29 cellular contexts compared by ENCODE assay signal in genomic region chr11:1049071-1049405, GRCh38. TPM values are rescaled to one million over a fixed set of nuclear protein-coding genes. Genes with fewer than 3 reads are reported as not detected.
"Had no signal": no experiment of that assay in that cellular context is flagged by ENCODE, and none has a peak within 500 bp of the region (broad histone marks: within the 10 kb centered on the region; RNA-seq: fewer than 3 reads in every experiment).

No MANE protein-coding gene starts in this region.

- H3K4me3 Mint-ChIP-seq: activated B cell treated with CpG ODN at 0.5 μM for 24 hours; activated CD8-positive, alpha-beta memory T cell treated with anti-CD3 and anti-CD28 coated beads, Interleukin-2, amount 10 ng/mL, durations not matched to agents 7 days and 5 days; activated CD8-positive, alpha-beta T cell treated with anti-CD3 and anti-CD28 coated beads, Interleukin-2, amount 10 ng/mL, durations not matched to agents 7 days and 5 days; activated naive CD4-positive, alpha-beta T cell treated with anti-CD3 and anti-CD28 coated beads, Interleukin-2, amount 10 ng/mL, durations not matched to agents 7 days and 5 days; immature natural killer cell; stimulated activated memory B cell treated with anti-CD40 and anti-IgM and Interleukin-4, amounts not matched to agents 10 μg/mL and 1 μg/mL and 100 μg/mL, for 72 hours; stimulated activated naive CD8-positive, alpha-beta T cell treated with anti-CD3 and anti-CD28 coated beads, Interleukin-15, amount 100 ng/mL, for 72 hours had no signal

- H3K36me3 ChIP-seq: heart left ventricle, upper lobe of left lung had no signal

- H3K9me3 ChIP-seq: SK-N-SH, upper lobe of left lung had no signal

- H3K4me1 Mint-ChIP-seq: activated B cell treated with CpG ODN at 0.5 μM for 24 hours; activated CD8-positive, alpha-beta memory T cell treated with anti-CD3 and anti-CD28 coated beads, Interleukin-2, amount 10 ng/mL, durations not matched to agents 7 days and 5 days had no signal

- H3K27ac Mint-ChIP-seq: activated B cell treated with CpG ODN at 0.5 μM for 24 hours; activated CD8-positive, alpha-beta memory T cell treated with anti-CD3 and anti-CD28 coated beads, Interleukin-2, amount 10 ng/mL, durations not matched to agents 7 days and 5 days; activated CD8-positive, alpha-beta T cell treated with anti-CD3 and anti-CD28 coated beads, Interleukin-2, amount 10 ng/mL, durations not matched to agents 7 days and 5 days; activated naive CD4-positive, alpha-beta T cell treated with anti-CD3 and anti-CD28 coated beads, Interleukin-2, amount 10 ng/mL, durations not matched to agents 7 days and 5 days; stimulated activated memory B cell treated with anti-CD40 and anti-IgM and Interleukin-4, amounts not matched to agents 10 μg/mL and 1 μg/mL and 100 μg/mL, for 72 hours had no signal

- H3K9me3 Mint-ChIP-seq: activated naive CD4-positive, alpha-beta T cell treated with anti-CD3 and anti-CD28 coated beads, Interleukin-2, amount 10 ng/mL, durations not matched to agents 7 days and 5 days; immature natural killer cell; stimulated activated naive CD8-positive, alpha-beta T cell treated with anti-CD3 and anti-CD28 coated beads, Interleukin-15, amount 100 ng/mL, for 72 hours had no signal

- H3K4me3 ChIP-seq: heart left ventricle, skin epidermis, upper lobe of left lung had no signal

- DNase-seq: activated B cell treated with CpG ODN at 0.5 μM for 24 hours; activated CD4-positive, alpha-beta T cell treated with anti-CD3 and anti-CD28 coated beads, Interleukin-2, amount 50 U/mL, for 1 hour; activated CD8-positive, alpha-beta memory T cell treated with anti-CD3 and anti-CD28 coated beads, Interleukin-2, amount 10 ng/mL, durations not matched to agents 7 days and 5 days; activated CD8-positive, alpha-beta T cell treated with anti-CD3 and anti-CD28 coated beads, Interleukin-2, amount 10 ng/mL, durations not matched to agents 7 days and 5 days; activated gamma-delta T cell; activated naive CD4-positive, alpha-beta T cell treated with anti-CD3 and anti-CD28 coated beads, Interleukin-2, amount 10 ng/mL, durations not matched to agents 7 days and 5 days; amygdala; central memory CD4-positive, alpha-beta T cell; hypothalamus; immature natural killer cell; nucleus accumbens; stimulated activated CD4-positive, alpha-beta T cell treated with anti-CD3 and anti-CD28 coated beads, Interleukin-1b, Interleukin-23, amount 100 ng/mL, for 48 hours; stimulated activated CD4-positive, alpha-beta T cell treated with anti-CD3 and anti-CD28 coated beads, Interleukin-4, amount 100 ng/mL, for 4 hours; stimulated activated CD8-positive, alpha-beta memory T cell treated with anti-CD3 and anti-CD28 coated beads, Interleukin-4, amount 100 ng/mL, for 48 hours; stimulated activated naive CD8-positive, alpha-beta T cell treated with anti-CD3 and anti-CD28 coated beads, Interleukin-15, amount 100 ng/mL, for 72 hours had no signal

- H3K9ac ChIP-seq: SK-N-SH had no signal

- ATAC-seq: activated CD8-positive, alpha-beta memory T cell treated with anti-CD3 and anti-CD28 coated beads, Interleukin-2, amount 10 ng/mL, durations not matched to agents 7 days and 5 days; activated CD8-positive, alpha-beta T cell treated with anti-CD3 and anti-CD28 coated beads, Interleukin-2, amount 10 ng/mL, durations not matched to agents 7 days and 5 days; heart left ventricle; left lobe of liver; right cardiac atrium; stimulated activated memory B cell treated with anti-CD40 and anti-IgM and Interleukin-4, amounts not matched to agents 10 μg/mL and 1 μg/mL and 100 μg/mL, for 72 hours; stimulated activated naive CD8-positive, alpha-beta T cell treated with anti-CD3 and anti-CD28 coated beads, Interleukin-15, amount 100 ng/mL, for 72 hours had no signal

- H3K4me2 ChIP-seq: SK-N-SH had no signal

- H3K27ac ChIP-seq: heart left ventricle, skin epidermis had no signal

- FAIRE-seq: endothelial cell of umbilical vein had no signal

- H3K36me3 Mint-ChIP-seq: activated CD8-positive, alpha-beta memory T cell treated with anti-CD3 and anti-CD28 coated beads, Interleukin-2, amount 10 ng/mL, durations not matched to agents 7 days and 5 days; activated naive CD4-positive, alpha-beta T cell treated with anti-CD3 and anti-CD28 coated beads, Interleukin-2, amount 10 ng/mL, durations not matched to agents 7 days and 5 days; immature natural killer cell; stimulated activated memory B cell treated with anti-CD40 and anti-IgM and Interleukin-4, amounts not matched to agents 10 μg/mL and 1 μg/mL and 100 μg/mL, for 72 hours had no signal

RNA-seq across cellular contexts. Expression of gene MUC6, which starts 12.5 kb away (rescaled TPM):
- total RNA-seq: activated B cell treated with CpG ODN at 0.5 μM for 24 hours; activated CD8-positive, alpha-beta memory T cell treated with anti-CD3 and anti-CD28 coated beads, Interleukin-2, amount 10 ng/mL, durations not matched to agents 7 days and 5 days; activated CD8-positive, alpha-beta T cell treated with anti-CD3 and anti-CD28 coated beads, Interleukin-2, amount 10 ng/mL, durations not matched to agents 7 days and 5 days; endothelial cell of umbilical vein; fibroblast of lung; fibroblast of villous mesenchyme; heart left ventricle; kidney epithelial cell; lung microvascular endothelial cell; mesenteric fat pad; right cardiac atrium had no signal
- polyA plus RNA-seq: endothelial cell of umbilical vein, fibroblast of lung, immature natural killer cell, neural cell, SK-N-SH had no signal

RNA-seq across cellular contexts. Expression of gene MUC2, which starts 25.6 kb away (rescaled TPM):
- total RNA-seq: activated B cell treated with CpG ODN at 0.5 μM for 24 hours; activated CD8-positive, alpha-beta memory T cell treated with anti-CD3 and anti-CD28 coated beads, Interleukin-2, amount 10 ng/mL, durations not matched to agents 7 days and 5 days; activated CD8-positive, alpha-beta T cell treated with anti-CD3 and anti-CD28 coated beads, Interleukin-2, amount 10 ng/mL, durations not matched to agents 7 days and 5 days; endothelial cell of umbilical vein; fibroblast of lung; fibroblast of villous mesenchyme; kidney epithelial cell; lung microvascular endothelial cell had no signal
- polyA plus RNA-seq: endothelial cell of umbilical vein, fibroblast of lung, immature natural killer cell, neural cell, SK-N-SH had no signal
